Comparison of ENCODE assay signal across 11 cellular contexts in genomic region chr3:52041118-52041847, GRCh38. TPM values are rescaled to one million over a fixed set of nuclear protein-coding genes. Genes with fewer than 3 reads are reported as not detected.
A peak's percentile ranks its signal among the peaks of the same experiment; 100 is the strongest.
DNase-seq lines count a peak whose midpoint lies in the region; ATAC-seq and TF ChIP-seq lines count a peak whose summit lies in the region.
"Had no signal": no experiment of that assay in that cellular context is flagged by ENCODE, and none has a peak within 500 bp of the region (broad histone marks: within the 10 kb centered on the region; RNA-seq: fewer than 3 reads in every experiment).

No MANE protein-coding gene starts in this region.

- no peaks in the 10 kb centered on the region for H3K36me3 Mint-ChIP-seq in mesothelial cell of epicardium
- no peaks in the 10 kb centered on the region for H3K36me3 Mint-ChIP-seq in CD4-positive, alpha-beta memory T cell
- H3K36me3 Mint-ChIP-seq: activated naive CD8-positive, alpha-beta T cell; IgD-negative memory B cell had no signal

- no peaks in the 10 kb centered on the region for H3K27me3 Mint-ChIP-seq in mesothelial cell of epicardium (ENCODE audit: low read depth)
- H3K27me3 Mint-ChIP-seq in CD4-positive, alpha-beta memory T cell, result no peaks in the 10 kb centered on the region
- H3K27me3 Mint-ChIP-seq: activated naive CD8-positive, alpha-beta T cell had no signal

- no peaks in the 10 kb centered on the region for H3K27me3 ChIP-seq in CD4-positive, alpha-beta memory T cell (ENCODE audit: insufficient read depth, low read length)

- DNase-seq in AG20443 (ENCODE audit: low spot score), result peak; percentile 45
- peak; percentile 42 for DNase-seq in NB4 (ENCODE audit: low read depth)
- DNase-seq in dermis blood vessel endothelial cell, result peak; percentile 21
- no peak for DNase-seq in mesothelial cell of epicardium (ENCODE audit: low spot score in 2 of 2, unreplicated experiment in 2 of 2)
- no peak for DNase-seq in sciatic nerve (ENCODE audit: low spot score)
- no peak for DNase-seq in CD4-positive, alpha-beta memory T cell
- no peak for DNase-seq in stimulated activated naive CD4-positive, alpha-beta T cell treated with Interleukin-2 at 50 U/mL for 16 hours (lab: John Stamatoyannopoulos, UW)
- DNase-seq in AG08395 (ENCODE audit: low spot score), result no peak
- DNase-seq: kidney glomerular epithelial cell had no signal

- no peaks in the 10 kb centered on the region for H3K9me3 ChIP-seq in CD4-positive, alpha-beta memory T cell (ENCODE audit: control insufficient read depth in 1 of 2, low read length in 2 of 2)

- H3K36me3 ChIP-seq in CD4-positive, alpha-beta memory T cell (ENCODE audit: insufficient read depth, low read length), result no peaks in the 10 kb centered on the region

- H3K4me3 Mint-ChIP-seq in mesothelial cell of epicardium, result no peak overlapping the region
- no peak overlapping the region for H3K4me3 Mint-ChIP-seq in CD4-positive, alpha-beta memory T cell
- H3K4me3 Mint-ChIP-seq: activated naive CD8-positive, alpha-beta T cell; IgD-negative memory B cell had no signal

- ATAC-seq in sciatic nerve, result no peak

- peak; percentile 38 for TF ChIP-seq CTCF in NB4 (IDR thresholded peaks at IDR 0.05; ENCODE audit: low read depth, low read length)
- no peak for TF ChIP-seq CTCF in mesothelial cell of epicardium (IDR thresholded peaks at IDR 0.05; ENCODE audit: unreplicated experiment)

- intact Hi-C loops in sciatic nerve (cut with DNase I), result no loop called here
- intact Hi-C loops in CD4-positive, alpha-beta memory T cell (cut with micrococcal nuclease), result no loop called here

- CTCF ChIA-PET in CD4-positive, alpha-beta memory T cell (lab: Charles Lee; ENCODE audit: partially characterized antibody), result interaction anchor here (1.3 to 1.4 kb wide), 2 partner anchors 11 to 81 kb away, joined by 3 to 5 read pairs; no protein-coding TSS in a partner anchor

- H3K27ac ChIP-seq in CD4-positive, alpha-beta memory T cell (ENCODE audit: low read depth, low read length), result no peak overlapping the region

- H3K9me3 Mint-ChIP-seq in mesothelial cell of epicardium, result no peaks in the 10 kb centered on the region
- peaks cover 0 to 2% (median 0%) of the 10 kb centered on the region in 8 donors for H3K9me3 Mint-ChIP-seq in CD4-positive, alpha-beta memory T cell
- H3K9me3 Mint-ChIP-seq: IgD-negative memory B cell had no signal

- no peak for TF ChIP-seq POLR2A in NB4 (IDR thresholded peaks at IDR 0.05; ENCODE audit: extremely low read depth, insufficient read length)

- no peaks in the 10 kb centered on the region for H3K4me1 ChIP-seq in CD4-positive, alpha-beta memory T cell (ENCODE audit: insufficient read depth, low read length)

- no peak overlapping the region for H3K4me3 ChIP-seq in NB4 (ENCODE audit: low read depth, low read length)
- H3K4me3 ChIP-seq in CD4-positive, alpha-beta memory T cell (ENCODE audit: low read length in 2 of 2), result no peak overlapping the region

- POLR2A ChIA-PET in CD4-positive, alpha-beta memory T cell (lab: Charles Lee; ENCODE audit: partially characterized antibody), result interaction anchor here (1.1 to 1.2 kb wide), 2 partner anchors 10 to 12 kb away, joined by 3 to 4 read pairs; no protein-coding TSS in a partner anchor

- H3K4me1 Mint-ChIP-seq in mesothelial cell of epicardium, result peaks cover 15% of the 10 kb centered on the region
- peaks cover 4 to 28% (median 15%) of the 10 kb centered on the region in 4 donors for H3K4me1 Mint-ChIP-seq in CD4-positive, alpha-beta memory T cell

- H3K27ac Mint-ChIP-seq in mesothelial cell of epicardium, result peak overlapping the region; percentile 58
- H3K27ac Mint-ChIP-seq in CD4-positive, alpha-beta memory T cell, result peak overlapping the region in 3 of 7 donors; percentile 41 to 74 (median 48)
- H3K27ac Mint-ChIP-seq: activated naive CD8-positive, alpha-beta T cell; IgD-negative memory B cell had no signal

RNA-seq across cellular contexts. Expression of gene DUSP7, which starts 15.1 kb away (rescaled TPM):
- 8.0 and 10.8 TPM in 2 replicates for total RNA-seq in dermis blood vessel endothelial cell
- total RNA-seq in mesothelial cell of epicardium, result 32.0 to 34.6 TPM (median 32.2 TPM) in 3 replicates
- 22.1 TPM for total RNA-seq in sciatic nerve
- total RNA-seq in CD4-positive, alpha-beta memory T cell, result 10 to 100 TPM; 43.6 to 44.7 TPM
- 10 to 100 TPM in 1 of 2 donors, 1 to 10 TPM in 1; 2.8 to 10.2 TPM for polyA plus RNA-seq in CD4-positive, alpha-beta memory T cell

RNA-seq across cellular contexts. Expression of gene RPL29, which starts 45.6 kb away (rescaled TPM):
- 784 and 1,399 TPM in 2 replicates for total RNA-seq in dermis blood vessel endothelial cell
- total RNA-seq in mesothelial cell of epicardium, result 1,237 to 1,322 TPM (median 1,301 TPM) in 3 replicates
- total RNA-seq in sciatic nerve, result 753 TPM
- total RNA-seq in CD4-positive, alpha-beta memory T cell, result 1,000 to 10,000 TPM; 1,263 to 1,270 TPM
- polyA plus RNA-seq in CD4-positive, alpha-beta memory T cell, result 1,000 to 10,000 TPM in 1 of 2 donors, 100 to 1,000 TPM in 1; 967 to 1,467 TPM

RNA-seq across cellular contexts. Expression of gene ACY1, which starts 57.9 kb away (rescaled TPM):
- total RNA-seq in dermis blood vessel endothelial cell, result 20.6 and 22.6 TPM in 2 replicates
- 47.8 to 59.0 TPM (median 58.7 TPM) in 3 replicates for total RNA-seq in mesothelial cell of epicardium
- 21.9 TPM for total RNA-seq in sciatic nerve
- total RNA-seq in CD4-positive, alpha-beta memory T cell, result 1 to 10 TPM; 7.7 to 8.4 TPM
- polyA plus RNA-seq in CD4-positive, alpha-beta memory T cell, result 10 to 100 TPM; 11.4 to 14.9 TPM

Comparison
In these comparisons a context has a peak if more than half of its experiments do, and no peak if none do; other contexts are left out.
1. DNase-seq: peak in AG20443 (single experiment), NB4 (single experiment) and dermis blood vessel endothelial cell (single experiment); none in mesothelial cell of epicardium (0 of 2), sciatic nerve (single experiment), CD4-positive, alpha-beta memory T cell (0 of 5), stimulated activated naive CD4-positive, alpha-beta T cell treated with Interleukin-2 at 50 U/mL for 16 hours (single experiment) and AG08395 (single experiment).